Comparison of ENCODE assay signal across 11 cellular contexts in the genomic region with DNA sequence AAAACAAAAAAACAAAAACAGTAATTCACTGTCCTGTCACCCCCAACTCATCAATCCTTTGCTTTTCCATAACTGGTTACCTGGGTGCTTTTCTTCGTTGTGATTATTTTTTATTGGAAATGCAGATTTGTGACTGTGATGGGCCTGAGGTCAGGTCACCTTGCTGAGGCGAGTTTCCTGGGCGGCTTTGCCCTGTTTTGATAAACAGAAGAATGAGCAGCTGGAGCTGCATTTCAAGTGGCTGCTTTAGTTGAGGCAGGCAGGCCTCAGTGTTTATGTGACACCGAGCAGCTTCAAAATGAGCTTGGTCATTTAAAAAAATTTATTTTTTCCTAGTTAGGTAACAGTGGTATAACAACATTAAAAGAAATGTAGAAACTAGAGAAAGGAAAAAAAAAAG. TPM values are rescaled to one million over a fixed set of nuclear protein-coding genes. Genes with fewer than 3 reads are reported as not detected.
DNase-seq lines count a peak whose midpoint lies in the region; ATAC-seq, FAIRE-seq and TF ChIP-seq lines count a peak whose summit lies in the region.
"Had no signal": no experiment of that assay in that cellular context is flagged by ENCODE, and none has a peak within 500 bp of the region (broad histone marks: within the 10 kb centered on the region; RNA-seq: fewer than 3 reads in every experiment).

No MANE protein-coding gene starts in this region.

- no peak overlapping the region for H2AFZ ChIP-seq in SK-N-SH (ENCODE audit: low read depth)

- H3K4me1 Mint-ChIP-seq in CD4-positive, alpha-beta memory T cell: peaks cover 61 to 92% (median 76%) of the 10 kb centered on the region in 4 donors
- peaks cover 62% of the 10 kb centered on the region for H3K4me1 Mint-ChIP-seq in T-helper 17 cell

- H3K27ac Mint-ChIP-seq in CD4-positive, alpha-beta memory T cell: peak overlapping the region; percentile 90 to 99 (median 97)
- H3K27ac Mint-ChIP-seq in T-helper 17 cell: peak overlapping the region; percentile 97

- no peak for TF ChIP-seq EP300 in SK-N-SH (IDR thresholded peaks at IDR 0.05; ENCODE audit: borderline replicate concordance in 1 of 2, low read depth in 1 of 2, low read length in 1 of 2)

- intact Hi-C loops in CD4-positive, alpha-beta memory T cell (cut with micrococcal nuclease): loop anchor here (5.0 kb wide), 1 partner anchor 140 kb away; no protein-coding TSS in a partner anchor
- intact Hi-C loops in kidney (cut with DNase I): no loop called here

- H3K27me3 Mint-ChIP-seq in CD4-positive, alpha-beta memory T cell: no peaks in the 10 kb centered on the region
- no peaks in the 10 kb centered on the region for H3K27me3 Mint-ChIP-seq in T-helper 17 cell

- peaks cover 0 to 1% (median 0%) of the 10 kb centered on the region in 8 donors for H3K9me3 Mint-ChIP-seq in CD4-positive, alpha-beta memory T cell

- H3K27me3 ChIP-seq in CD4-positive, alpha-beta memory T cell (ENCODE audit: insufficient read depth, low read length): no peaks in the 10 kb centered on the region
- no peaks in the 10 kb centered on the region for H3K27me3 ChIP-seq in SK-N-SH (ENCODE audit: insufficient read depth)

- peaks cover 20% of the 10 kb centered on the region for H3F3A ChIP-seq in SK-N-SH (replicated peaks; ENCODE audit: insufficient read depth)

- H3K9me3 ChIP-seq in CD4-positive, alpha-beta memory T cell (ENCODE audit: control insufficient read depth in 1 of 2, low read length in 2 of 2): no peaks in the 10 kb centered on the region
- H3K9me3 ChIP-seq in T-helper 17 cell (ENCODE audit: control insufficient read depth, low read length, poor library complexity, severe bottlenecking): no peaks in the 10 kb centered on the region
- no peaks in the 10 kb centered on the region for H3K9me3 ChIP-seq in kidney (ENCODE audit: control insufficient read depth in 1 of 2, low read length in 2 of 2)
- H3K9me3 ChIP-seq in SK-N-SH: no peaks in the 10 kb centered on the region

- no peaks in the 10 kb centered on the region for H3K36me3 ChIP-seq in CD4-positive, alpha-beta memory T cell (ENCODE audit: insufficient read depth, low read length)
- no peaks in the 10 kb centered on the region for H3K36me3 ChIP-seq in kidney (ENCODE audit: control insufficient read depth in 1 of 2, insufficient read depth in 2 of 2, low read length in 2 of 2)
- no peaks in the 10 kb centered on the region for H3K36me3 ChIP-seq in SK-N-SH (replicated peaks in 1 of 2; ENCODE audit: control insufficient read depth in 1 of 2, insufficient read depth in 2 of 2, low read length in 1 of 2)

- H4K20me1 ChIP-seq in SK-N-SH (ENCODE audit: insufficient read depth): no peaks in the 10 kb centered on the region

- H3K4me3 Mint-ChIP-seq in CD4-positive, alpha-beta memory T cell: peak overlapping the region in 7 of 8 donors; percentile 67 to 93 (median 77)
- H3K4me3 Mint-ChIP-seq in T-helper 17 cell: peak overlapping the region; percentile 81

- H3K9me2 ChIP-seq in SK-N-SH: no peaks in the 10 kb centered on the region

- TF ChIP-seq CTCF in 22Rv1 (IDR thresholded peaks at IDR 0.05): no peak
- no peak for TF ChIP-seq CTCF in kidney (IDR thresholded peaks at IDR 0.05; ENCODE audit: borderline replicate concordance, extremely low read depth, insufficient read depth)
- no peak for TF ChIP-seq CTCF in SK-N-SH (IDR thresholded peaks at IDR 0.05)

- H3K27ac ChIP-seq in 22Rv1 (peak overlapping the region; percentile 50; the same call in 1 of the 2 replicates), kidney (ENCODE audit: low read depth in 2 of 2, low read length in 2 of 2) (peak overlapping the region; percentile 26 to 41), SK-N-SH (ENCODE audit: low read depth in 2 of 2, low read length in 1 of 2) (no peak overlapping the region)
- H3K27ac ChIP-seq in CD4-positive, alpha-beta memory T cell (ENCODE audit: low read depth, low read length): peak overlapping the region; percentile 65

- 85% methylated on average over 4 of the region's 4 CpGs for WGBS in SK-N-SH (ENCODE audit: low lambda C conversion rate)

- no peak overlapping the region for H3K4me2 ChIP-seq in SK-N-SH

- H3K36me3 Mint-ChIP-seq in CD4-positive, alpha-beta memory T cell: no peaks in the 10 kb centered on the region
- H3K36me3 Mint-ChIP-seq in T-helper 17 cell (ENCODE audit: low read depth): peaks cover 2% of the 10 kb centered on the region

- CTCF ChIA-PET in CD4-positive, alpha-beta memory T cell (lab: Charles Lee; ENCODE audit: partially characterized antibody): interaction anchor here (0.5 to 5.0 kb wide), 10 partner anchors 8 to 109 kb away, joined by 3 to 29 read pairs (median 10); no protein-coding TSS in a partner anchor
- CTCF ChIA-PET in SK-N-SH (lab: Yijun Ruan, JAX): no interaction called here

- peak in 1 of 5 donors; percentile 41 for DNase-seq in CD4-positive, alpha-beta memory T cell
- DNase-seq in T-helper 17 cell (no peak), kidney (no peak), SK-N-SH (no peak)
- DNase-seq: amniotic stem cell, Kasumi-1, left cardiac atrium, NCI-H2227 treated with DMSO at 0.1 percent for 48 hours had no signal

- peaks cover 88% of the 10 kb centered on the region for H3K79me2 ChIP-seq in SK-N-SH (ENCODE audit: insufficient read depth)

- H3K4me3 ChIP-seq in CD4-positive, alpha-beta memory T cell (ENCODE audit: low read length in 2 of 2): peak overlapping the region in 1 of 2 donors; percentile 10
- H3K4me3 ChIP-seq in kidney (ENCODE audit: low read length in 2 of 2) (no peak overlapping the region), SK-N-SH (ENCODE audit: low read depth in 2 of 2, low read length in 1 of 2) (no peak overlapping the region)

- peaks cover 95% of the 10 kb centered on the region for H3K4me1 ChIP-seq in CD4-positive, alpha-beta memory T cell (ENCODE audit: insufficient read depth, low read length)
- H3K4me1 ChIP-seq in kidney (ENCODE audit: control insufficient read depth in 1 of 2, insufficient read depth in 1 of 2, low read depth in 1 of 2, low read length in 2 of 2): peaks cover 41 to 48% of the 10 kb centered on the region in 2 donors
- peaks cover 14 to 47% of the 10 kb centered on the region in 2 experiments; a peak in 3 of 4 replicates for H3K4me1 ChIP-seq in SK-N-SH (ENCODE audit: control insufficient read depth in 1 of 2, insufficient read depth in 2 of 2, low read depth in 1 of 2, low read length in 1 of 2)

- no peak for FAIRE-seq in kidney (lab: Jason Lieb, UNC)

- POLR2A ChIA-PET in CD4-positive, alpha-beta memory T cell (lab: Charles Lee; ENCODE audit: partially characterized antibody): interaction anchor here (0.7 to 15.6 kb wide), 10 partner anchors 13 to 108 kb away, joined by 3 to 296 read pairs (median 5); no protein-coding TSS in a partner anchor
- POLR2A ChIA-PET in SK-N-SH (lab: Yijun Ruan, JAX): no interaction called here

- ATAC-seq in T-helper 17 cell (no peak), GM19035 (IDR thresholded peaks at IDR 0.05; ENCODE audit: unreplicated experiment) (no peak), GM21825 (IDR thresholded peaks at IDR 0.05; ENCODE audit: unreplicated experiment) (no peak)
- ATAC-seq: left cardiac atrium had no signal

- no peak for TF ChIP-seq RAD21 in SK-N-SH (IDR thresholded peaks at IDR 0.05; ENCODE audit: low read length)

- H3K9ac ChIP-seq in kidney (ENCODE audit: low read length in 2 of 2) (no peak overlapping the region), SK-N-SH (no peak overlapping the region)

TF ChIP-seq in SK-N-SH, 30 proteins besides CTCF, POLR2A, EP300 and RAD21 (continues in another document):
- no peak for TF ChIP-seq FOSL2 (IDR thresholded peaks at IDR 0.05; ENCODE audit: borderline replicate concordance, low read depth)
- no peak for TF ChIP-seq JUND (IDR thresholded peaks at IDR 0.05)
- no peak for TF ChIP-seq MXI1 (IDR thresholded peaks at IDR 0.05; ENCODE audit: low read depth, low read length)
- TF ChIP-seq CHD2 (IDR thresholded peaks at IDR 0.05; ENCODE audit: low read length, partially characterized antibody): no peak
- TF ChIP-seq NFIC (IDR thresholded peaks at IDR 0.05; ENCODE audit: borderline replicate concordance): no peak
- no peak for TF ChIP-seq RCOR1 (IDR thresholded peaks at IDR 0.05; ENCODE audit: low read length)
- no peak for TF ChIP-seq TEAD4 (IDR thresholded peaks at IDR 0.05; ENCODE audit: borderline replicate concordance, insufficient read depth)
- TF ChIP-seq RXRA (IDR thresholded peaks at IDR 0.05; ENCODE audit: borderline replicate concordance, low read depth): no peak
- no peak for TF ChIP-seq YY1 (IDR thresholded peaks at IDR 0.05; ENCODE audit: low read depth)
- TF ChIP-seq, protein P1, sequence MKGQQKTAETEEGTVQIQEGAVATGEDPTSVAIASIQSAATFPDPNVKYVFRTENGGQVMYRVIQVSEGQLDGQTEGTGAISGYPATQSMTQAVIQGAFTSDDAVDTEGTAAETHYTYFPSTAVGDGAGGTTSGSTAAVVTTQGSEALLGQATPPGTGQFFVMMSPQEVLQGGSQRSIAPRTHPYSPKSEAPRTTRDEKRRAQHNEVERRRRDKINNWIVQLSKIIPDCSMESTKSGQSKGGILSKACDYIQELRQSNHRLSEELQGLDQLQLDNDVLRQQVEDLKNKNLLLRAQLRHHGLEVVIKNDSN (IDR thresholded peaks at IDR 0.05; ENCODE audit: borderline replicate concordance, low read depth): no peak
- TF ChIP-seq SIN3A (IDR thresholded peaks at IDR 0.05; ENCODE audit: borderline replicate concordance, low read depth, low read length): no peak
- no peak for TF ChIP-seq RFX5 (IDR thresholded peaks at IDR 0.05; ENCODE audit: low read length)
- TF ChIP-seq FOXJ3 (CRISPR knock-in tag; IDR thresholded peaks at IDR 0.05): no peak
- no peak for TF ChIP-seq TCF12 (IDR thresholded peaks at IDR 0.05)
- no peak for TF ChIP-seq FOXM1 (IDR thresholded peaks at IDR 0.05; ENCODE audit: low read depth)
- TF ChIP-seq, protein P2, sequence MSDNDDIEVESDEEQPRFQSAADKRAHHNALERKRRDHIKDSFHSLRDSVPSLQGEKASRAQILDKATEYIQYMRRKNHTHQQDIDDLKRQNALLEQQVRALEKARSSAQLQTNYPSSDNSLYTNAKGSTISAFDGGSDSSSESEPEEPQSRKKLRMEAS (IDR thresholded peaks at IDR 0.05; ENCODE audit: low read depth): no peak

RNA-seq across cellular contexts. Expression of a gene that starts 22.2 kb away (rescaled TPM):
- 10 to 100 TPM; 57.8 to 57.9 TPM for total RNA-seq in CD4-positive, alpha-beta memory T cell
- 10 to 100 TPM in 1 of 2 donors, 1 to 10 TPM in 1; 3.3 to 16.6 TPM for polyA plus RNA-seq in CD4-positive, alpha-beta memory T cell
- 10 to 100 TPM; 33.2 to 83.9 TPM for total RNA-seq in T-helper 17 cell
- 80.5 TPM for total RNA-seq in kidney
- 9.2 TPM for polyA plus RNA-seq in kidney (ENCODE audit: insufficient read depth, low read depth, low replicate concordance)
- polyA plus RNA-seq in SK-N-SH (2012; rRNA removed): 4.5 and 4.7 TPM in 2 replicates
- 5.0 and 5.4 TPM in 2 replicates for polyA plus RNA-seq in SK-N-SH (2012; cell fraction: cytosol; rRNA removed)
- polyA plus RNA-seq in SK-N-SH (2012; cell fraction: nucleus; rRNA removed): 5.6 and 8.6 TPM in 2 replicates

Comparison
In these comparisons a context has a peak if more than half of its experiments do, and no peak if none do; other contexts are left out.
1. H3K27ac ChIP-seq: peak in 22Rv1 (single experiment), CD4-positive, alpha-beta memory T cell (single experiment) and kidney (2 of 2); none in SK-N-SH (0 of 2).